8 cellular contexts compared by ENCODE assay signal in the genomic region with DNA sequence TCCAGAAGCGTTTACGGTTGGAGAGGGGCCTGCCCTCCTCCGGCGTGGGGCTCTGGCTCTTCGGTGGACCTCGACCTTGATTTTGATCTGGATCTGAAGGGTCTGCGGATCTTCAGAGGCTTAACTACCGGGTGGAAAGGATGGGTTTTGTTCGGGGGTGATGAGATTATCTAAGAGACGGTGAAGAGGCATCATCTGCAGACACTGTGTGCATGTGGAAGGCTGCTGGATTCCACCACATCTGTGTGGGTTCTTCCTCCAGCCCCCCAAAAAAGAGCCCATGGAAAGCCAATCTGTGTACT. TPM values are rescaled to one million over a fixed set of nuclear protein-coding genes. Genes with fewer than 3 reads are reported as not detected.
DNase-seq lines count a peak whose midpoint lies in the region; ATAC-seq and TF ChIP-seq lines count a peak whose summit lies in the region.

No MANE protein-coding gene starts in this region.

- H4K8ac ChIP-seq in IMR-90 (ENCODE audit: low read depth in 2 of 2, low read length in 2 of 2): no peak overlapping the region

- POLR2A ChIA-PET in IMR-90 (lab: Charles Lee; ENCODE audit: unreplicated experiment): no interaction called here

- no CpG with 5 or more reads among the region's 10 CpGs for WGBS in IMR-90 (ENCODE audit: extremely low coverage in 2 of 2, insufficient read length in 1 of 2), 2 experiments

- H2BK15ac ChIP-seq in IMR-90 (ENCODE audit: low read depth, low read length): no peak overlapping the region

- peaks cover 0 to 3% (median 0%) of the 10 kb centered on the region in 3 donors for H3K27me3 Mint-ChIP-seq in naive B cell

- H3K9me3 ChIP-seq in IMR-90 (ENCODE audit: control insufficient read depth, insufficient read depth, low read length) (no peaks in the 10 kb centered on the region), colonic mucosa (no peaks in the 10 kb centered on the region)

- no peaks in the 10 kb centered on the region for H4K20me1 ChIP-seq in IMR-90 (ENCODE audit: insufficient read depth, low read length)

- intact Hi-C loops in IMR-90 (cut with micrococcal nuclease) (no loop called here), colonic mucosa (cut with DNase I) (no loop called here)

- CTCF ChIA-PET in IMR-90 (lab: Yijun Ruan, JAX): no interaction called here

- H3K9me1 ChIP-seq in IMR-90 (ENCODE audit: insufficient read depth, low read length): no peaks in the 10 kb centered on the region

- H3K27ac ChIP-seq in ACC112 (ENCODE audit: low read depth, low read length): no peak overlapping the region
- H3K27ac ChIP-seq in IMR-90 (ENCODE audit: insufficient read depth, low read length): no peak overlapping the region
- H3K27ac ChIP-seq in colonic mucosa: peak overlapping the region; percentile 93

- H3K9ac ChIP-seq in IMR-90 (ENCODE audit: low read depth, low read length) (no peak overlapping the region), colonic mucosa (ENCODE audit: low read depth in 2 of 2, low read length in 2 of 2) (peak overlapping the region; percentile 75 to 94)

- H3K36me3 ChIP-seq in ACC112 (ENCODE audit: insufficient read depth, low read length) (0 out of 2 replicates have a peak, but pooled peaks cover 4% of the 10 kb centered on the region), IMR-90 (ENCODE audit: control insufficient read depth, insufficient read depth, low read length) (no peaks in the 10 kb centered on the region), colonic mucosa (no peaks in the 10 kb centered on the region)

- no peak overlapping the region for H2BK5ac ChIP-seq in IMR-90 (ENCODE audit: low read depth, low read length, poor library complexity, severe bottlenecking)

- H3K4me2 ChIP-seq in IMR-90 (ENCODE audit: low read depth, low read length): peak overlapping the region; percentile 34; the same call in 1 of the 2 replicates

- no peak overlapping the region for H3K56ac ChIP-seq in IMR-90 (ENCODE audit: extremely low read depth, insufficient read depth, low read length)

- H3K4me3 ChIP-seq in ACC112 (ENCODE audit: low read depth, low read length): peak overlapping the region; percentile 87
- H3K4me3 ChIP-seq in IMR-90 (ENCODE audit: insufficient read depth, low read depth, low read length): peak overlapping the region; percentile 69; the same call in 1 of the 2 replicates
- H3K4me3 ChIP-seq in colonic mucosa: peak overlapping the region; percentile 78

- no peaks in the 10 kb centered on the region for H3K9me3 Mint-ChIP-seq in naive B cell

- ATAC-seq in IMR-90 (ENCODE audit: low read depth): no peak
- ATAC-seq in naive B cell (ENCODE audit: low read depth in 2 of 2): no peak
- ATAC-seq in HG03196 (IDR thresholded peaks at IDR 0.05; ENCODE audit: unreplicated experiment): no peak
- no peak for ATAC-seq in GM21786 (IDR thresholded peaks at IDR 0.05; ENCODE audit: unreplicated experiment)

- H3K23ac ChIP-seq in IMR-90 (ENCODE audit: low read depth, low read length): no peak overlapping the region

- in situ Hi-C loops in IMR-90 (cut with MboI; ENCODE audit: low sequenced_read_pairs): no loop called here

- no peaks in the 10 kb centered on the region for H3K36me3 Mint-ChIP-seq in naive B cell

- H2BK20ac ChIP-seq in IMR-90 (ENCODE audit: low read depth, low read length): no peak overlapping the region

- no peak overlapping the region for H3K4ac ChIP-seq in IMR-90 (ENCODE audit: low read depth, low read length)

- no peak overlapping the region for H2AK5ac ChIP-seq in IMR-90 (ENCODE audit: low read depth, low read length)

- no peak overlapping the region for H3K14ac ChIP-seq in IMR-90 (replicated peaks; ENCODE audit: low read depth, low read length)

- H3K4me1 Mint-ChIP-seq in naive B cell: peaks cover 3 to 12% (median 5%) of the 10 kb centered on the region in 3 donors

- DNase-seq in IMR-90 (no peak), colonic mucosa (no peak), naive B cell (no peak), middle frontal gyrus (ENCODE audit: extremely low spot score, low spot score) (no peak), SIG-M5 (lab: John Stamatoyannopoulos, UW) (no peak)

- no peak overlapping the region for H3K18ac ChIP-seq in IMR-90 (ENCODE audit: low read depth, low read length)

- no peaks in the 10 kb centered on the region for H3K79me1 ChIP-seq in IMR-90 (ENCODE audit: low read depth in 1 of 2, low read length in 2 of 2)

- peak overlapping the region; percentile 70 to 95 (median 87) for H3K4me3 Mint-ChIP-seq in naive B cell

- no peak for TF ChIP-seq POLR2A in IMR-90 (IDR thresholded peaks at IDR 0.05; ENCODE audit: low read depth, low read length)

- H3K27ac Mint-ChIP-seq in naive B cell: peak overlapping the region in 2 of 6 donors; percentile 85 to 92

- dilution Hi-C loops in IMR-90 (cut with HindIII; ENCODE audit: low sequenced_read_pairs, unreplicated experiment): no loop called here

- no peak overlapping the region for H2AK9ac ChIP-seq in IMR-90 (replicated peaks; ENCODE audit: low read depth, low read length, poor library complexity)

- H2AFZ ChIP-seq in ACC112 (ENCODE audit: low read length, unreplicated experiment) (peak overlapping the region; percentile 74), IMR-90 (replicated peaks; ENCODE audit: low read length, poor library complexity) (peak overlapping the region; percentile 82)

- TF ChIP-seq RAD21 in IMR-90 (IDR thresholded peaks at IDR 0.05; ENCODE audit: low read length): no peak

- BruUV-seq in IMR-90 (replicated peaks; lab: Mats Ljungman, UMichigan): no TSS peak

- H3K79me2 ChIP-seq in ACC112 (ENCODE audit: control insufficient read depth, insufficient read depth, low read length, unreplicated experiment): no peaks in the 10 kb centered on the region

- H3K27me3 ChIP-seq in ACC112 (ENCODE audit: insufficient read depth, low read length): no peaks in the 10 kb centered on the region
- peaks cover 11% of the 10 kb centered on the region for H3K27me3 ChIP-seq in IMR-90 (ENCODE audit: control insufficient read depth, insufficient read depth, low read length)
- H3K27me3 ChIP-seq in colonic mucosa: no peaks in the 10 kb centered on the region

- no peak overlapping the region for H2BK120ac ChIP-seq in IMR-90 (ENCODE audit: low read depth, low read length)

- no peak overlapping the region for H4K91ac ChIP-seq in IMR-90 (ENCODE audit: insufficient read depth, low read depth, low read length)

- H4K5ac ChIP-seq in IMR-90 (ENCODE audit: low read depth, low read length): no peak overlapping the region

- no peak for TF ChIP-seq CTCF in IMR-90 (conservative IDR thresholded peaks at IDR 0.05; ENCODE audit: low read depth, low read length)
- TF ChIP-seq CTCF in colonic mucosa (IDR thresholded peaks at IDR 0.05): no peak

- peaks cover 17% of the 10 kb centered on the region for H3K4me1 ChIP-seq in ACC112 (ENCODE audit: control insufficient read depth, insufficient read depth, low read length, unreplicated experiment)
- H3K4me1 ChIP-seq in IMR-90 (ENCODE audit: control insufficient read depth, insufficient read depth, low read length): peaks cover 2% of the 10 kb centered on the region; the same call in 1 of the 2 replicates
- peaks cover 6% of the 10 kb centered on the region for H3K4me1 ChIP-seq in colonic mucosa

TF ChIP-seq in IMR-90, 13 proteins besides CTCF, POLR2A, EP300 and RAD21:
- TF ChIP-seq, protein P1, sequence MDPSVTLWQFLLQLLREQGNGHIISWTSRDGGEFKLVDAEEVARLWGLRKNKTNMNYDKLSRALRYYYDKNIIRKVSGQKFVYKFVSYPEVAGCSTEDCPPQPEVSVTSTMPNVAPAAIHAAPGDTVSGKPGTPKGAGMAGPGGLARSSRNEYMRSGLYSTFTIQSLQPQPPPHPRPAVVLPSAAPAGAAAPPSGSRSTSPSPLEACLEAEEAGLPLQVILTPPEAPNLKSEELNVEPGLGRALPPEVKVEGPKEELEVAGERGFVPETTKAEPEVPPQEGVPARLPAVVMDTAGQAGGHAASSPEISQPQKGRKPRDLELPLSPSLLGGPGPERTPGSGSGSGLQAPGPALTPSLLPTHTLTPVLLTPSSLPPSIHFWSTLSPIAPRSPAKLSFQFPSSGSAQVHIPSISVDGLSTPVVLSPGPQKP (IDR thresholded peaks at IDR 0.05; ENCODE audit: borderline replicate concordance, low read depth, low read length): no peak
- no peak for TF ChIP-seq MAFK (IDR thresholded peaks at IDR 0.05; ENCODE audit: low read depth, low read length)
- TF ChIP-seq FOS (IDR thresholded peaks at IDR 0.05; ENCODE audit: low read depth, low read length): no peak
- TF ChIP-seq RCOR1 (IDR thresholded peaks at IDR 0.05; ENCODE audit: insufficient replicate concordance, low read length): no peak
- TF ChIP-seq SMC3 (IDR thresholded peaks at IDR 0.05; ENCODE audit: low read depth, low read length): no peak
- TF ChIP-seq MAZ (IDR thresholded peaks at IDR 0.05; ENCODE audit: borderline replicate concordance, low read depth, low read length): no peak
- TF ChIP-seq RFX5 (IDR thresholded peaks at IDR 0.05; ENCODE audit: low read depth, low read length): no peak
- TF ChIP-seq NFE2L2 (IDR thresholded peaks at IDR 0.05; ENCODE audit: low read depth, low read length): no peak
- no peak for TF ChIP-seq CEBPB (IDR thresholded peaks at IDR 0.05; ENCODE audit: low read depth, low read length)
- no peak for TF ChIP-seq BHLHE40 (IDR thresholded peaks at IDR 0.05; ENCODE audit: low read depth, low read length)
- no peak for TF ChIP-seq CHD1 (IDR thresholded peaks at IDR 0.05; ENCODE audit: low read depth, low read length)
- TF ChIP-seq MXI1 (IDR thresholded peaks at IDR 0.05; ENCODE audit: borderline replicate concordance, low read depth, low read length): no peak
- TF ChIP-seq, protein P2, sequence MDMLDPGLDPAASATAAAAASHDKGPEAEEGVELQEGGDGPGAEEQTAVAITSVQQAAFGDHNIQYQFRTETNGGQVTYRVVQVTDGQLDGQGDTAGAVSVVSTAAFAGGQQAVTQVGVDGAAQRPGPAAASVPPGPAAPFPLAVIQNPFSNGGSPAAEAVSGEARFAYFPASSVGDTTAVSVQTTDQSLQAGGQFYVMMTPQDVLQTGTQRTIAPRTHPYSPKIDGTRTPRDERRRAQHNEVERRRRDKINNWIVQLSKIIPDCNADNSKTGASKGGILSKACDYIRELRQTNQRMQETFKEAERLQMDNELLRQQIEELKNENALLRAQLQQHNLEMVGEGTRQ (IDR thresholded peaks at IDR 0.05; ENCODE audit: low read depth, low read length): no peak

RNA-seq across cellular contexts. Expression of a gene that starts 1.0 kb away (rescaled TPM):
- 1.7 and 2.9 TPM in 2 replicates for total RNA-seq in IMR-90 (2012; rRNA removed)
- 0.86 and 1.1 TPM in 2 replicates for polyA plus RNA-seq in IMR-90 (2012; rRNA removed)
- 0.84 and 1.1 TPM in 2 replicates for polyA plus RNA-seq in IMR-90 (2012; cell fraction: cytosol; rRNA removed)
- 0.20 and 0.62 TPM in 2 replicates for polyA plus RNA-seq in IMR-90 (2012; cell fraction: nucleus; rRNA removed; ENCODE audit: low replicate concordance)
- total RNA-seq in colonic mucosa: 10 to 100 TPM; 26.4 to 34.8 TPM
- 1 to 10 TPM in 1 of 6 donors, under 1 TPM in 4, not detected in 1; 0.05 to 1.3 (median 0.74) TPM for polyA plus RNA-seq in naive B cell (ENCODE audit: low read depth in 6 of 6)
